8 cellular contexts compared by ENCODE assay signal in genomic region chr10:49397036-49397999, GRCh38.
DNase-seq lines count a peak whose midpoint lies in the region; ATAC-seq and TF ChIP-seq lines count a peak whose summit lies in the region.

No MANE protein-coding gene starts in this region.

- H3K4me3 ChIP-seq in retinal pigment epithelial cell (ENCODE audit: low read length) = peak overlapping the region; percentile 4

- ATAC-seq in HG03520 (IDR thresholded peaks at IDR 0.05; ENCODE audit: unreplicated experiment) (peak; percentile 20), HG02623 (IDR thresholded peaks at IDR 0.05; ENCODE audit: unreplicated experiment) (no peak)

- DNase-seq in NCI-H82 (lab: John Stamatoyannopoulos, UW) (peak; percentile 46), NCI-H82 treated with DMSO at 0.1 percent for 48 hours (lab: John Stamatoyannopoulos, UW; ENCODE audit: unreplicated experiment) (no peak), germinal center (ENCODE audit: low spot score) (peak; percentile 10), retinal pigment epithelial cell (ENCODE audit: low read depth) (no peak), NCI-H226 (no peak)
- DNase-seq in activated naive CD4-positive, alpha-beta T cell treated with anti-CD3 and anti-CD28 coated beads, Interleukin-2, amount 50 U/mL, for 16 hours = no peak

- TF ChIP-seq CTCF in retinal pigment epithelial cell (conservative IDR thresholded peaks at IDR 0.05; ENCODE audit: low read depth, low read length) = no peak

Comparison
In these comparisons a context has a peak if more than half of its experiments do, and no peak if none do; other contexts are left out.
1. DNase-seq: peak in NCI-H82 (single experiment) and germinal center (single experiment); none in NCI-H82 treated with DMSO at 0.1 percent for 48 hours (single experiment), retinal pigment epithelial cell (single experiment), activated naive CD4-positive, alpha-beta T cell treated with anti-CD3 and anti-CD28 coated beads, Interleukin-2, amount 50 U/mL, for 16 hours (single experiment) and NCI-H226 (single experiment).